In genomic region chr11:132715041-132715440, GRCh38 we compare ENCODE assay signal across 19 cellular contexts.
"Had no signal": no experiment of that assay in that cellular context is flagged by ENCODE, and none has a peak within 500 bp of the region (broad histone marks: within the 10 kb centered on the region; RNA-seq: fewer than 3 reads in every experiment).

No MANE protein-coding gene starts in this region.

- FAIRE-seq: keratinocyte had no signal

- H3K36me3 ChIP-seq: ascending aorta, esophagus squamous epithelium, left ventricle myocardium inferior, upper lobe of right lung had no signal

- H3K27ac Mint-ChIP-seq: activated CD4-positive, alpha-beta T cell treated with anti-CD3 and anti-CD28 coated beads, Interleukin-2, amount 10 ng/mL, durations not matched to agents 24 days and 14 days; activated CD8-positive, alpha-beta T cell treated with anti-CD3 and anti-CD28 coated beads, Interleukin-2, amount 10 ng/mL, durations not matched to agents 7 days and 5 days; activated naive CD4-positive, alpha-beta T cell treated with anti-CD3 and anti-CD28 coated beads, Interleukin-2, amount 10 ng/mL, durations not matched to agents 7 days and 5 days; activated naive CD8-positive, alpha-beta T cell treated with anti-CD3 and anti-CD28 coated beads, Interleukin-2, amount 50 U/mL, for 24 hours; nephron progenitor cell; stimulated activated naive B cell treated with anti-CD40 and anti-IgM and Interleukin-4, amounts not matched to agents 10 μg/mL and 1 μg/mL and 100 μg/mL, for 72 hours had no signal

- H3K36me3 Mint-ChIP-seq: activated naive CD4-positive, alpha-beta T cell treated with anti-CD3 and anti-CD28 coated beads, Interleukin-2, amount 10 ng/mL, durations not matched to agents 7 days and 5 days; stimulated activated naive B cell treated with anti-CD40 and anti-IgM and Interleukin-4, amounts not matched to agents 10 μg/mL and 1 μg/mL and 100 μg/mL, for 72 hours had no signal

- ATAC-seq: activated CD8-positive, alpha-beta T cell treated with anti-CD3 and anti-CD28 coated beads, Interleukin-2, amount 10 ng/mL, durations not matched to agents 7 days and 5 days; activated naive CD8-positive, alpha-beta T cell treated with anti-CD3 and anti-CD28 coated beads, Interleukin-2, amount 50 U/mL, for 24 hours; activated T-cell treated with anti-CD3 and anti-CD28 coated beads, Interleukin-2, amount 50 U/mL, for 4 hours; effector memory CD8-positive, alpha-beta T cell; stimulated activated naive B cell treated with anti-CD40 and anti-IgM and Interleukin-4, amounts not matched to agents 10 μg/mL and 1 μg/mL and 100 μg/mL, for 72 hours; upper lobe of right lung had no signal

- H3K27me3 ChIP-seq: ascending aorta, esophagus squamous epithelium, upper lobe of right lung had no signal

- H3K4me1 ChIP-seq: ascending aorta, esophagus squamous epithelium, left ventricle myocardium inferior, upper lobe of right lung had no signal

- H3K9me3 ChIP-seq: ascending aorta, esophagus squamous epithelium, left ventricle myocardium inferior, upper lobe of right lung had no signal

- H3K27me3 Mint-ChIP-seq: activated CD4-positive, alpha-beta T cell treated with anti-CD3 and anti-CD28 coated beads, Interleukin-2, amount 10 ng/mL, durations not matched to agents 24 days and 14 days; effector memory CD8-positive, alpha-beta T cell; stimulated activated naive B cell treated with anti-CD40 and anti-IgM and Interleukin-4, amounts not matched to agents 10 μg/mL and 1 μg/mL and 100 μg/mL, for 72 hours had no signal

- H3K9me3 Mint-ChIP-seq: activated CD4-positive, alpha-beta T cell treated with anti-CD3 and anti-CD28 coated beads, Interleukin-2, amount 10 ng/mL, durations not matched to agents 24 days and 14 days; activated naive CD8-positive, alpha-beta T cell treated with anti-CD3 and anti-CD28 coated beads, Interleukin-2, amount 50 U/mL, for 24 hours; activated T-cell treated with anti-CD3 and anti-CD28 coated beads, Interleukin-2, amount 50 U/mL, for 4 hours; nephron progenitor cell; stimulated activated naive B cell treated with anti-CD40 and anti-IgM and Interleukin-4, amounts not matched to agents 10 μg/mL and 1 μg/mL and 100 μg/mL, for 72 hours had no signal

- H3K4me3 ChIP-seq: ascending aorta, esophagus squamous epithelium, left ventricle myocardium inferior, upper lobe of right lung had no signal

- H3K27ac ChIP-seq: ascending aorta, esophagus squamous epithelium, left ventricle myocardium inferior, upper lobe of right lung had no signal

- H3K4me3 Mint-ChIP-seq: activated CD4-positive, alpha-beta T cell treated with anti-CD3 and anti-CD28 coated beads, Interleukin-2, amount 10 ng/mL, durations not matched to agents 24 days and 14 days; activated CD8-positive, alpha-beta T cell treated with anti-CD3 and anti-CD28 coated beads, Interleukin-2, amount 10 ng/mL, durations not matched to agents 7 days and 5 days; activated naive CD4-positive, alpha-beta T cell treated with anti-CD3 and anti-CD28 coated beads, Interleukin-2, amount 10 ng/mL, durations not matched to agents 7 days and 5 days; activated naive CD8-positive, alpha-beta T cell treated with anti-CD3 and anti-CD28 coated beads, Interleukin-2, amount 50 U/mL, for 24 hours; activated T-cell treated with anti-CD3 and anti-CD28 coated beads, Interleukin-2, amount 50 U/mL, for 4 hours; effector memory CD8-positive, alpha-beta T cell; nephron progenitor cell; stimulated activated naive B cell treated with anti-CD40 and anti-IgM and Interleukin-4, amounts not matched to agents 10 μg/mL and 1 μg/mL and 100 μg/mL, for 72 hours had no signal

- DNase-seq: activated CD4-positive, alpha-beta T cell treated with anti-CD3 and anti-CD28 coated beads, Interleukin-2, amount 10 ng/mL, durations not matched to agents 24 days and 14 days; activated CD8-positive, alpha-beta T cell treated with anti-CD3 and anti-CD28 coated beads, Interleukin-2, amount 10 ng/mL, durations not matched to agents 7 days and 5 days; activated effector memory CD4-positive, alpha-beta T cell treated with Interleukin-2 at 50 U/mL for 16 hours; activated naive CD4-positive, alpha-beta T cell treated with anti-CD3 and anti-CD28 coated beads, Interleukin-2, amount 10 ng/mL, durations not matched to agents 7 days and 5 days; activated naive CD8-positive, alpha-beta T cell treated with anti-CD3 and anti-CD28 coated beads, Interleukin-2, amount 50 U/mL, for 24 hours; activated T-cell treated with anti-CD3 and anti-CD28 coated beads, Interleukin-2, amount 50 U/mL, for 4 hours; effector memory CD8-positive, alpha-beta T cell; esophagus squamous epithelium; foreskin melanocyte; glutamatergic neuron; hypothalamus; left ventricle myocardium inferior; nephron progenitor cell; nucleus accumbens; stimulated activated naive B cell treated with anti-CD40 and anti-IgM and Interleukin-4, amounts not matched to agents 10 μg/mL and 1 μg/mL and 100 μg/mL, for 72 hours; T1000; upper lobe of right lung had no signal
